Comparison of ENCODE assay signal across 2 cellular contexts in the genomic region with DNA sequence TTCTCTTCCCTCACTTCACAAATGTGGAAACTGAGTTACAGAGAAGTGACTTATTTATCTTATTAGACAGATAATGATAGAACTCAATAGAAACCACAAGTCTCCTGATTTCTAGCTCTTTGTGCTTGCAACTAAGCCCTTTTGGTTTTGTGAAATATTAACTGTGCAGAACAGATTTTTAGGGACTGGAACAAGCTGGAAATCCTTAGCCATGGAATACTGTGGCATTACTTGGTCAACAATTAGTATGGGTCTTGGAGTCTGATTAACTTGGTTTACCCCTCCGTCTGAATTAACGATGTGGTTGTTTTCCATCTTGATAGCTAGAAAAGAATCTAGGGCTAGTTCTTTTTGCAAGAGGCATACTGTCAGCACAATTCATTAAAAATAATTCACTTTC.
TF ChIP-seq lines count a peak whose summit lies in the region.

No MANE protein-coding gene starts in this region.

TF ChIP-seq in SK-N-SH, 30 proteins besides CTCF, POLR2A, EP300 and RAD21 (continued from another document):
- TF ChIP-seq, protein P1, sequence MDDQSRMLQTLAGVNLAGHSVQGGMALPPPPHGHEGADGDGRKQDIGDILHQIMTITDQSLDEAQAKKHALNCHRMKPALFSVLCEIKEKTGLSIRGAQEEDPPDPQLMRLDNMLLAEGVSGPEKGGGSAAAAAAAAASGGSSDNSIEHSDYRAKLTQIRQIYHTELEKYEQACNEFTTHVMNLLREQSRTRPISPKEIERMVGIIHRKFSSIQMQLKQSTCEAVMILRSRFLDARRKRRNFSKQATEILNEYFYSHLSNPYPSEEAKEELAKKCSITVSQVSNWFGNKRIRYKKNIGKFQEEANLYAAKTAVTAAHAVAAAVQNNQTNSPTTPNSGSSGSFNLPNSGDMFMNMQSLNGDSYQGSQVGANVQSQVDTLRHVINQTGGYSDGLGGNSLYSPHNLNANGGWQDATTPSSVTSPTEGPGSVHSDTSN (IDR thresholded peaks at IDR 0.05): no peak
- TF ChIP-seq GABPA (IDR thresholded peaks at IDR 0.05; ENCODE audit: low read depth) (no peak), TAF1 (IDR thresholded peaks at IDR 0.05; ENCODE audit: borderline replicate concordance, low read depth, low read length) (no peak), SIN3A (IDR thresholded peaks at IDR 0.05; ENCODE audit: borderline replicate concordance, low read depth, low read length) (no peak), POLR2AphosphoS5 (IDR thresholded peaks at IDR 0.05; ENCODE audit: low read depth, low read length) (no peak), FOXJ3 (CRISPR knock-in tag; IDR thresholded peaks at IDR 0.05) (no peak), RXRA (IDR thresholded peaks at IDR 0.05; ENCODE audit: borderline replicate concordance, low read depth) (no peak)
- TF ChIP-seq, protein P2, sequence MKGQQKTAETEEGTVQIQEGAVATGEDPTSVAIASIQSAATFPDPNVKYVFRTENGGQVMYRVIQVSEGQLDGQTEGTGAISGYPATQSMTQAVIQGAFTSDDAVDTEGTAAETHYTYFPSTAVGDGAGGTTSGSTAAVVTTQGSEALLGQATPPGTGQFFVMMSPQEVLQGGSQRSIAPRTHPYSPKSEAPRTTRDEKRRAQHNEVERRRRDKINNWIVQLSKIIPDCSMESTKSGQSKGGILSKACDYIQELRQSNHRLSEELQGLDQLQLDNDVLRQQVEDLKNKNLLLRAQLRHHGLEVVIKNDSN (IDR thresholded peaks at IDR 0.05; ENCODE audit: borderline replicate concordance, low read depth): no peak
- TF ChIP-seq, protein P3, sequence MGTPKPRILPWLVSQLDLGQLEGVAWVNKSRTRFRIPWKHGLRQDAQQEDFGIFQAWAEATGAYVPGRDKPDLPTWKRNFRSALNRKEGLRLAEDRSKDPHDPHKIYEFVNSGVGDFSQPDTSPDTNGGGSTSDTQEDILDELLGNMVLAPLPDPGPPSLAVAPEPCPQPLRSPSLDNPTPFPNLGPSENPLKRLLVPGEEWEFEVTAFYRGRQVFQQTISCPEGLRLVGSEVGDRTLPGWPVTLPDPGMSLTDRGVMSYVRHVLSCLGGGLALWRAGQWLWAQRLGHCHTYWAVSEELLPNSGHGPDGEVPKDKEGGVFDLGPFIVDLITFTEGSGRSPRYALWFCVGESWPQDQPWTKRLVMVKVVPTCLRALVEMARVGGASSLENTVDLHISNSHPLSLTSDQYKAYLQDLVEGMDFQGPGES (IDR thresholded peaks at IDR 0.05; ENCODE audit: low read depth, low read length): no peak
TF ChIP-seq in SK-N-SH: peak in this region for 0.

TF ChIP-seq in SK-N-SH treated with all-trans-retinoic acid at 6 μM for 48 hours, 23 proteins besides CTCF, POLR2A, EP300 and RAD21 (continued from another document):
- TF ChIP-seq, protein P4, sequence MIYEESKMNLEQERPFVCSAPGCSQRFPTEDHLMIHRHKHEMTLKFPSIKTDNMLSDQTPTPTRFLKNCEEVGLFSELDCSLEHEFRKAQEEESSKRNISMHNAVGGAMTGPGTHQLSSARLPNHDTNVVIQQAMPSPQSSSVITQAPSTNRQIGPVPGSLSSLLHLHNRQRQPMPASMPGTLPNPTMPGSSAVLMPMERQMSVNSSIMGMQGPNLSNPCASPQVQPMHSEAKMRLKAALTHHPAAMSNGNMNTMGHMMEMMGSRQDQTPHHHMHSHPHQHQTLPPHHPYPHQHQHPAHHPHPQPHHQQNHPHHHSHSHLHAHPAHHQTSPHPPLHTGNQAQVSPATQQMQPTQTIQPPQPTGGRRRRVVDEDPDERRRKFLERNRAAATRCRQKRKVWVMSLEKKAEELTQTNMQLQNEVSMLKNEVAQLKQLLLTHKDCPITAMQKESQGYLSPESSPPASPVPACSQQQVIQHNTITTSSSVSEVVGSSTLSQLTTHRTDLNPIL (CRISPR knock-in tag; IDR thresholded peaks at IDR 0.05; ENCODE audit: low read depth): no peak
- TF ChIP-seq ZNF8 (CRISPR knock-in tag; IDR thresholded peaks at IDR 0.05) (no peak), OSR1 (CRISPR knock-in tag; IDR thresholded peaks at IDR 0.05) (no peak), TOX (CRISPR knock-in tag; IDR thresholded peaks at IDR 0.05; ENCODE audit: borderline replicate concordance) (no peak), ZFP3 (CRISPR knock-in tag; IDR thresholded peaks at IDR 0.05) (no peak)
TF ChIP-seq in SK-N-SH treated with all-trans-retinoic acid at 6 μM for 48 hours: peak in this region for 0.
